In genomic region chr10:69222157-69223027, GRCh38 we compare ENCODE assay signal across 8 cellular contexts. TPM values are rescaled to one million over a fixed set of nuclear protein-coding genes. Genes with fewer than 3 reads are reported as not detected.
A peak's percentile ranks its signal among the peaks of the same experiment; 100 is the strongest.
DNase-seq lines count a peak whose midpoint lies in the region; ATAC-seq, FAIRE-seq and TF ChIP-seq lines count a peak whose summit lies in the region.

No MANE protein-coding gene starts in this region.

- peak overlapping the region; percentile 9 to 60 (median 35) for H3K4me3 ChIP-seq in Peyer's patch
- H3K4me3 ChIP-seq in cardiac muscle cell: no peak overlapping the region
- peak overlapping the region in 1 of 2 donors; percentile 74 for H3K4me3 ChIP-seq in small intestine (ENCODE audit: low read depth in 1 of 2, low read length in 2 of 2)

- peaks cover 2 to 33% (median 21%) of the 10 kb centered on the region in 4 donors for H3K4me1 ChIP-seq in Peyer's patch
- no peaks in the 10 kb centered on the region for H3K4me1 ChIP-seq in cardiac muscle cell (ENCODE audit: low read depth)
- peaks cover 10 to 14% of the 10 kb centered on the region in 2 donors for H3K4me1 ChIP-seq in small intestine (ENCODE audit: control insufficient read depth in 2 of 2, insufficient read depth in 1 of 2, low read depth in 1 of 2, low read length in 1 of 2)

- TF ChIP-seq CTCF in D721Med (IDR thresholded peaks at IDR 0.05; ENCODE audit: insufficient read depth, missing control alignments) (peak; percentile 56), Peyer's patch (IDR thresholded peaks at IDR 0.05) (peak; percentile 50 to 86 (median 73)), cardiac muscle cell (IDR thresholded peaks at IDR 0.05; ENCODE audit: low read depth, low read length) (peak; percentile 78)

- TF ChIP-seq POLR2A in Peyer's patch (IDR thresholded peaks at IDR 0.05): peak; percentile 95 to 96

- no peaks in the 10 kb centered on the region for H3K27me3 ChIP-seq in Peyer's patch
- H3K27me3 ChIP-seq in cardiac muscle cell: no peaks in the 10 kb centered on the region
- no peaks in the 10 kb centered on the region for H3K27me3 ChIP-seq in small intestine (ENCODE audit: control insufficient read depth in 2 of 2, insufficient read depth in 2 of 2, low read length in 2 of 2)

- H3K9me3 ChIP-seq in Peyer's patch: no peaks in the 10 kb centered on the region
- no peaks in the 10 kb centered on the region for H3K9me3 ChIP-seq in cardiac muscle cell (ENCODE audit: low read depth)
- H3K9me3 ChIP-seq in small intestine (ENCODE audit: control insufficient read depth, low read depth): no peaks in the 10 kb centered on the region

- DNase-seq in D721Med (ENCODE audit: insufficient read length, low spot score): no peak
- peak; percentile 84 to 96 (median 90) for DNase-seq in Peyer's patch
- peak; percentile 63 for DNase-seq in activated T-helper 9 cell treated with anti-CD3 and anti-CD28 coated beads, Interleukin-2, amount 50 U/mL, for 16 hours (ENCODE audit: low read depth)
- peak; percentile 58 to 76 for DNase-seq in cardiac muscle cell (ENCODE audit: low read depth in 1 of 2, low spot score in 1 of 2)
- DNase-seq in small intestine: peak; percentile 99
- DNase-seq in C1 segment of cervical spinal cord (lab: John Stamatoyannopoulos, UW): no peak

- 4 to 29% (median 7%) methylated on average over 11 of the region's 11 CpGs for WGBS in small intestine, 3 donors

- H3K36me3 ChIP-seq in Peyer's patch: no peaks in the 10 kb centered on the region
- H3K36me3 ChIP-seq in cardiac muscle cell: no peaks in the 10 kb centered on the region
- H3K36me3 ChIP-seq in small intestine (ENCODE audit: control insufficient read depth in 2 of 2, insufficient read depth in 2 of 2, low read length in 2 of 2): no peaks in the 10 kb centered on the region

- peak overlapping the region; percentile 77 to 92 (median 84) for H3K27ac ChIP-seq in Peyer's patch
- no peak overlapping the region for H3K27ac ChIP-seq in cardiac muscle cell
- H3K27ac ChIP-seq in small intestine (ENCODE audit: low read depth in 1 of 2, low read length in 1 of 2): peak overlapping the region; percentile 92 to 97

- peak; percentile 91 for ATAC-seq in GM19324 (IDR thresholded peaks at IDR 0.05; ENCODE audit: low FRiP score, unreplicated experiment)
- ATAC-seq in HG03378 (IDR thresholded peaks at IDR 0.05; ENCODE audit: unreplicated experiment): peak; percentile 90

- no peak for FAIRE-seq in D721Med (lab: Jason Lieb, UNC)
- no peak for FAIRE-seq in small intestine (lab: Jason Lieb, UNC)

RNA-seq across cellular contexts. Expression of gene HKDC1, which starts 2.3 kb away (rescaled TPM):
- 100 to 1,000 TPM in 3 of 4 donors, 10 to 100 TPM in 1; 53.6 to 207 (median 184) TPM for total RNA-seq in Peyer's patch
- total RNA-seq in cardiac muscle cell: not detected in 2 replicates
- not detected in 2 replicates for polyA plus RNA-seq in cardiac muscle cell
- 100 to 1,000 TPM in 1 of 3 donors, 10 to 100 TPM in 2; 45.7 to 119 (median 72.2) TPM for polyA plus RNA-seq in small intestine

RNA-seq across cellular contexts. Expression of gene SUPV3L1, which starts 42.4 kb away (rescaled TPM):
- 10 to 100 TPM; 20.5 to 50.3 (median 31.2) TPM for total RNA-seq in Peyer's patch
- total RNA-seq in cardiac muscle cell: 26.4 and 40.8 TPM in 2 replicates
- polyA plus RNA-seq in cardiac muscle cell: 31.9 and 32.1 TPM in 2 replicates
- 10 to 100 TPM; 33.8 to 46.5 (median 38.4) TPM for polyA plus RNA-seq in small intestine

RNA-seq across cellular contexts. Expression of gene HK1, which starts 55.9 kb away (rescaled TPM):
- 10 to 100 TPM; 12.5 to 47.0 (median 12.6) TPM for total RNA-seq in Peyer's patch
- total RNA-seq in cardiac muscle cell: 283 and 324 TPM in 2 replicates
- polyA plus RNA-seq in cardiac muscle cell: 347 and 375 TPM in 2 replicates
- 10 to 100 TPM in 1 of 3 donors, 1 to 10 TPM in 2; 3.8 to 21.8 (median 10.0) TPM for polyA plus RNA-seq in small intestine

Comparison
In these comparisons a context has a peak if more than half of its experiments do, and no peak if none do; other contexts are left out.
1. DNase-seq: peak in Peyer's patch (3 of 3), activated T-helper 9 cell treated with anti-CD3 and anti-CD28 coated beads, Interleukin-2, amount 50 U/mL, for 16 hours (single experiment), cardiac muscle cell (2 of 2) and small intestine (single experiment); none in D721Med (single experiment) and C1 segment of cervical spinal cord (0 of 14).
2. RNA of gene HKDC1, which starts 2.3 kb away (total RNA-seq): 53.6 to 207 TPM in Peyer's patch; not detected in cardiac muscle cell; every median in the first group is over 10 times any median in the second.
3. Peak in every context shown above with its lines, with median percentiles within 50 percentile points of each other: CTCF ChIP-seq.